7 cellular contexts compared by ENCODE assay signal in genomic region chr7:125490167-125490566, GRCh38.
"Had no signal": no experiment of that assay in that cellular context is flagged by ENCODE, and none has a peak within 500 bp of the region (broad histone marks: within the 10 kb centered on the region; RNA-seq: fewer than 3 reads in every experiment).

No MANE protein-coding gene starts in this region.

- ATAC-seq: HepG2, K562 had no signal

- H3K27ac ChIP-seq: HL-60 had no signal

- DNase-seq: IMR-90, KBM-7, KG1 had no signal

- H3K4me3 ChIP-seq: K562 had no signal

- FAIRE-seq: HepG2, HTR-8/SVneo, K562 had no signal
